In genomic region chr5:72921886-72922285, GRCh38 we compare ENCODE assay signal across 1 cellular context.
TF ChIP-seq lines count a peak whose summit lies in the region.

No MANE protein-coding gene starts in this region.

TF ChIP-seq in IMR-90, 13 proteins besides CTCF, POLR2A, EP300 and RAD21 (continued from another document):
- TF ChIP-seq NFE2L2 (IDR thresholded peaks at IDR 0.05; ENCODE audit: low read depth, low read length) (no peak), FOS (IDR thresholded peaks at IDR 0.05; ENCODE audit: low read depth, low read length) (no peak), SMC3 (IDR thresholded peaks at IDR 0.05; ENCODE audit: low read depth, low read length) (no peak), RFX5 (IDR thresholded peaks at IDR 0.05; ENCODE audit: low read depth, low read length) (no peak), RCOR1 (IDR thresholded peaks at IDR 0.05; ENCODE audit: insufficient replicate concordance, low read length) (no peak)
